Comparison of ENCODE assay signal across 1 cellular context in genomic region chr1:62778208-62778607, GRCh38.
TF ChIP-seq lines count a peak whose summit lies in the region.

No MANE protein-coding gene starts in this region.

TF ChIP-seq in WTC11, 78 proteins besides CTCF, POLR2A, EP300 and RAD21 (continued from another document):
- TF ChIP-seq, protein P1, sequence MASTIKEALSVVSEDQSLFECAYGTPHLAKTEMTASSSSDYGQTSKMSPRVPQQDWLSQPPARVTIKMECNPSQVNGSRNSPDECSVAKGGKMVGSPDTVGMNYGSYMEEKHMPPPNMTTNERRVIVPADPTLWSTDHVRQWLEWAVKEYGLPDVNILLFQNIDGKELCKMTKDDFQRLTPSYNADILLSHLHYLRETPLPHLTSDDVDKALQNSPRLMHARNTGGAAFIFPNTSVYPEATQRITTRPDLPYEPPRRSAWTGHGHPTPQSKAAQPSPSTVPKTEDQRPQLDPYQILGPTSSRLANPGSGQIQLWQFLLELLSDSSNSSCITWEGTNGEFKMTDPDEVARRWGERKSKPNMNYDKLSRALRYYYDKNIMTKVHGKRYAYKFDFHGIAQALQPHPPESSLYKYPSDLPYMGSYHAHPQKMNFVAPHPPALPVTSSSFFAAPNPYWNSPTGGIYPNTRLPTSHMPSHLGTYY (CRISPR knock-in tag; IDR thresholded peaks at IDR 0.05) = no peak
